Comparison of ENCODE assay signal across 9 cellular contexts in genomic region chr10:133608855-133609254, GRCh38. TPM values are rescaled to one million over a fixed set of nuclear protein-coding genes. Genes with fewer than 3 reads are reported as not detected.
DNase-seq lines count a peak whose midpoint lies in the region; ATAC-seq and TF ChIP-seq lines count a peak whose summit lies in the region.
"Had no signal": no experiment of that assay in that cellular context is flagged by ENCODE, and none has a peak within 500 bp of the region (broad histone marks: within the 10 kb centered on the region; RNA-seq: fewer than 3 reads in every experiment).

No MANE protein-coding gene starts in this region.

- no peak for ATAC-seq in GM21526 (IDR thresholded peaks at IDR 0.05; ENCODE audit: low FRiP score, unreplicated experiment)
- ATAC-seq in HG03354 (IDR thresholded peaks at IDR 0.05; ENCODE audit: poor library complexity, severe bottlenecking, unreplicated experiment) = no peak
- no peak for ATAC-seq in HG03571 (IDR thresholded peaks at IDR 0.05; ENCODE audit: unreplicated experiment)

- TF ChIP-seq CTCF in GM12872 (IDR thresholded peaks at IDR 0.05; ENCODE audit: insufficient read depth, low read depth, low read length) = peak; percentile 54; the same call in 2 of the 3 replicates

- DNase-seq in AG08395 (ENCODE audit: low spot score) = peak; percentile 35
- DNase-seq in RPMI7951 (ENCODE audit: low read depth) = peak; percentile 13
- peak; percentile 72 for DNase-seq in inferior parietal cortex (ENCODE audit: extremely low spot score)
- no peak for DNase-seq in T1000 (lab: John Stamatoyannopoulos, UW)
- DNase-seq: activated B cell treated with CpG ODN at 0.5 μM for 24 hours had no signal

RNA-seq across cellular contexts. Expression of gene FRG2B, which starts 17.7 kb away (rescaled TPM):
- total RNA-seq in RPMI7951 (2014; rRNA removed; shearing (Covaris generic)) = 0.36 and 0.39 TPM in 2 replicates
- total RNA-seq: activated B cell treated with CpG ODN at 0.5 μM for 24 hours had no signal

RNA-seq across cellular contexts. Expression of gene SYCE1, which starts 43.5 kb away (rescaled TPM):
- not detected in 2 replicates for total RNA-seq in RPMI7951 (2014; rRNA removed; shearing (Covaris generic))
- total RNA-seq: activated B cell treated with CpG ODN at 0.5 μM for 24 hours had no signal
